19 cellular contexts compared by ENCODE assay signal in the genomic region with DNA sequence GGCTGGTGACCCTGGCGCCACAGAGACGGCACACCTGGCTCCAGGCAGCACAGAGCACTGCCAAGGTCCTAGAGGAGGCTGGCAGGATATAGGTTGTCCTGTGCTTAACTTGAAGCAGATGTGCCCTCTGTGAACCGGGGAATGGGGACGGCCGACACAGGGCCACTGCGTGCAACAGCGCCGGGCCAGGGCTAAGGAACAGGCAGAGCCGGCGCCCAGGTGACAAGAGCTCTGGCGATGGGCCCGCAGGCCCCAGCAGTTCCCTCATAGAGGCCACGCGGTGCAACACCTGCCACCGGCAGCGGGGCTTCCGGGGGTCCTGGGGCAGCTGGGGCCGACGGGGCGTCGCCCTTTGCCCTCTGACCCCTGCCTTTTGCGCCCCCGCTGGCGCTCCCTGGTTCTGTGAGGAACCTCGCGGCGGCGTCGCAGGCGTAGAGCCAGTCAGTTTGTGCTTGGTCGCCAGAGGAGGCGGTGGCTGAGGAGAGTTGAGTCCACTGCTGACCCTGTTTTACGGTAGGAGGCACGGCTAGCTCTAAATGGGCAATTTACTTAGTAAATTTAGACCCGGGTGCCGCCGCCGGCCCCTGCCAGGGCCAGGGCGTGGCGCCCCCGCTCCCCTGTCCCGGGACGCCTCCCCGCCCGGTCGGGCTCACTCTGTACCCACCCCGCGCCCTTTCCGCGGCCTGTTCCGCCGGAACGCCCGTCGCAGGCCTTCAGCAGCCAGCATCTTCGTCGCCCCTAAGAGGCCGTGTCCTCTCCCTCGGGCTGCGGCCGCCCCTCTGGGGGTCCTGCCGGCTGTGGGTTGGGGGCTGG. TPM values are rescaled to one million over a fixed set of nuclear protein-coding genes. Genes with fewer than 3 reads are reported as not detected.
DNase-seq lines count a peak whose midpoint lies in the region; ATAC-seq and TF ChIP-seq lines count a peak whose summit lies in the region.
"Had no signal": no experiment of that assay in that cellular context is flagged by ENCODE, and none has a peak within 500 bp of the region (broad histone marks: within the 10 kb centered on the region; RNA-seq: fewer than 3 reads in every experiment).

A gene with protein sequence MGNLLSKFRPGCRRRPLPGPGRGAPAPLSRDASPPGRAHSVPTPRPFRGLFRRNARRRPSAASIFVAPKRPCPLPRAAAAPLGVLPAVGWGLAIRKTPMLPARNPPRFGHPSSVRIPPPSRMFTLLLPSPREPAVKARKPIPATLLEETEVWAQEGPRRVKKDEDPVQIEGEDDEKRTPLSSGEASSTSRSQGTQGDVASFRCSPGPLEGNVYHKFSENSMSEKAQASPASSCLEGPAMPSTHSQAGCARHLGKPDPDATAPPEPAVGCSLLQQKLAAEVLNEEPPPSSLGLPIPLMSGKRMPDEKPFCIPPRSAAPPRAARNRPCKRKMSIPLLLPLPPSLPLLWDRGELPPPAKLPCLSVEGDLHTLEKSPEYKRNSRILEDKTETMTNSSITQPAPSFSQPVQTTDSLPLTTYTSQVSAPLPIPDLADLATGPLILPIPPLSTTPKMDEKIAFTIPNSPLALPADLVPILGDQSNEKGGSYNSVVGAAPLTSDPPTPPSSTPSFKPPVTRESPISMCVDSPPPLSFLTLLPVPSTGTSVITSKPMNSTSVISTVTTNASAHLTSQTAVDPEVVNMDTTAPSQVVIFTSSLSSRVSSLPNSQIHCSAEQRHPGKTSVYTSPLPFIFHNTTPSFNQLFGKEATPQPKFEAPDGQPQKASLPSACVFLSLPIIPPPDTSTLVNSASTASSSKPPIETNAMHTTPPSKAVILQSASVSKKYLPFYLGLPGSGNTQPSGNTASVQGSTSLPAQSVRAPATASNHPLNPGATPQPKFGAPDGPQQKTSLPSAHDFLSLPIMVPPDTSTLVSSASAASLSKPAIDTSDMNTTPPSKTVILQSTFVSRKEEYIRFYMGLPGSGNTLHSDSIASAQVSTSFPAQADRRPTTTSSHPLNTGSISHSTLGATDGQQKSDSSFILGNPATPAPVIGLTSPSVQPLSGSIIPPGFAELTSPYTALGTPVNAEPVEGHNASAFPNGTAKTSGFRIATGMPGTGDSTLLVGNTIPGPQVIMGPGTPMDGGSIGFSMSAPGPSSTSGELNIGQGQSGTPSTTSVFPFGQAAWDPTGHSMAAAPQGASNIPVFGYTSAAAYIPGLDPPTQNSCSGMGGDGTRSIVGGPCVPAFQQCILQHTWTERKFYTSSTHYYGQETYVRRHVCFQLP (plus strand): TSS at position 444 of the 813 bp plus-strand sequence. CDS start 93 bp downstream, at position 537.

- H3K36me3 Mint-ChIP-seq in GM23338 (ENCODE audit: low read depth), result peaks cover 11% of the 10 kb centered on the region

- H3K36me3 ChIP-seq in GM23338 (ENCODE audit: insufficient read depth) (no peaks in the 10 kb centered on the region), H7 (replicated peaks; ENCODE audit: control insufficient read depth, insufficient read depth, low read length) (no peaks in the 10 kb centered on the region), lower lobe of right lung (no peaks in the 10 kb centered on the region), testis (ENCODE audit: low read depth, missing control alignments) (no peaks in the 10 kb centered on the region)
- H3K36me3 ChIP-seq: HAP-1 had no signal

- H3K9me3 ChIP-seq in lower lobe of right lung (no peaks in the 10 kb centered on the region), testis (no peaks in the 10 kb centered on the region)
- H3K9me3 ChIP-seq: A549, HAP-1 had no signal

- no peak within 1 kb of the TSS for H3K4me3 Mint-ChIP-seq in GM23338
- H3K4me3 Mint-ChIP-seq: CD4-positive, alpha-beta T cell had no signal

- H3K4me1 ChIP-seq in GM23338 (ENCODE audit: insufficient read depth), result no peaks in the 10 kb centered on the region
- no peaks in the 10 kb centered on the region for H3K4me1 ChIP-seq in lower lobe of right lung
- H3K4me1 ChIP-seq in testis, result no peaks in the 10 kb centered on the region
- H3K4me1 ChIP-seq: A549, Caco-2, HAP-1 had no signal

- H3K4me3 ChIP-seq in GM23338, result no peak within 1 kb of the TSS
- H3K4me3 ChIP-seq in H7 (ENCODE audit: insufficient read depth, low read depth, low read length), result no peak within 1 kb of the TSS
- H3K4me3 ChIP-seq in lower lobe of right lung, result no peak within 1 kb of the TSS
- H3K4me3 ChIP-seq in testis, result peak within 1 kb of the TSS; percentile 47 to 56
- H3K4me3 ChIP-seq: A549, HAP-1 had no signal

- H4K20me1 ChIP-seq in GM23338 (replicated peaks; ENCODE audit: insufficient read depth), result no peaks in the 10 kb centered on the region

- H3K27me3 Mint-ChIP-seq in GM23338 (ENCODE audit: insufficient read depth, low read depth, poor library complexity), result peaks cover 9% of the 10 kb centered on the region
- H3K27me3 Mint-ChIP-seq: CD4-positive, alpha-beta T cell had no signal

- peaks cover 69% of the 10 kb centered on the region for H3K9me3 Mint-ChIP-seq in GM23338

- intact Hi-C loops in lower lobe of right lung (cut with DNase I) (no loop called here), testis (cut with DNase I; ENCODE audit: low total_unique reads) (no loop called here)

- peak within 1 kb of the TSS; percentile 66; the same call in 1 of the 2 replicates for H2AFZ ChIP-seq in GM23338

- H3K27ac Mint-ChIP-seq in GM23338, result no peak within 1 kb of the TSS
- H3K27ac Mint-ChIP-seq: CD4-positive, alpha-beta T cell had no signal

- H3K79me2 ChIP-seq in GM23338 (replicated peaks; ENCODE audit: insufficient read depth), result no peaks in the 10 kb centered on the region

- H3K4me2 ChIP-seq in GM23338, result no peak within 1 kb of the TSS
- H3K4me2 ChIP-seq: A549 had no signal

- DNase-seq in GM23338 (ENCODE audit: low spot score) (peak; percentile 11), H7 (peak; percentile 17), lower lobe of right lung (no peak), testis (peak; percentile 46), 8988T (no peak), SIG-M5 treated with dmso at 0.1 percent for 504 hours (lab: John Stamatoyannopoulos, UW; ENCODE audit: unreplicated experiment) (no peak)
- no peak for DNase-seq in stimulated activated naive CD4-positive, alpha-beta T cell treated with Interleukin-2 at 50 U/mL for 16 hours (lab: John Stamatoyannopoulos, UW)
- DNase-seq: AML-193; Caco-2; CD4-positive, alpha-beta T cell; DMS153; DMS79; GDM1; GOT3 had no signal

- no peak for TF ChIP-seq POLR2A in testis (IDR thresholded peaks at IDR 0.05)

- no peaks in the 10 kb centered on the region for H3F3A ChIP-seq in GM23338 (replicated peaks; ENCODE audit: low read depth)

- WGBS in testis, 2 donors, result 47 to 76% methylated on average over 30 to 60 of the region's 62 CpGs

- H3K4me1 Mint-ChIP-seq in GM23338, result no peaks in the 10 kb centered on the region

- H3K27me3 ChIP-seq in GM23338 (ENCODE audit: insufficient read depth) (no peaks in the 10 kb centered on the region), H7 (ENCODE audit: control insufficient read depth, insufficient read depth, low read length) (no peaks in the 10 kb centered on the region), lower lobe of right lung (ENCODE audit: low read depth) (no peaks in the 10 kb centered on the region), testis (no peaks in the 10 kb centered on the region)

- no peaks in the 10 kb centered on the region for H3K9me2 ChIP-seq in GM23338 (ENCODE audit: insufficient read depth)

- ATAC-seq in GM23338 (no peak), lower lobe of right lung (peak; percentile 12 to 15)

- no peak within 1 kb of the TSS for H3K27ac ChIP-seq in GM23338 (ENCODE audit: low read depth)
- no peak within 1 kb of the TSS for H3K27ac ChIP-seq in lower lobe of right lung
- H3K27ac ChIP-seq in testis, result peak within 1 kb of the TSS in 1 of 2 donors; percentile 45
- H3K27ac ChIP-seq: A549, C4-2B had no signal

- TF ChIP-seq CTCF in GM23338 (conservative IDR thresholded peaks at IDR 0.05; ENCODE audit: low read depth in 2 of 2), result no peak
- no peak for TF ChIP-seq CTCF in lower lobe of right lung (IDR thresholded peaks at IDR 0.05)
- no peak for TF ChIP-seq CTCF in testis (IDR thresholded peaks at IDR 0.05)

TF ChIP-seq in GM23338, 12 proteins besides CTCF, POLR2A, EP300 and RAD21 (continues in another document):
- TF ChIP-seq EZH2phosphoT487 (IDR thresholded peaks at IDR 0.05; ENCODE audit: unreplicated experiment), result no peak
- TF ChIP-seq POLR2AphosphoS5 (IDR thresholded peaks at IDR 0.05; ENCODE audit: low read depth), result no peak
- no peak for TF ChIP-seq EZH2 (IDR thresholded peaks at IDR 0.05; ENCODE audit: low read depth, unreplicated experiment)
- no peak for TF ChIP-seq ZNF114 (CRISPR knock-in tag; IDR thresholded peaks at IDR 0.05)

RNA-seq across cellular contexts. Expression of the gene that starts here (rescaled TPM):
- total RNA-seq in GM23338 (2014; rRNA removed; shearing (Covaris generic)), result 0.24 and 0.47 TPM in 2 replicates
- polyA plus RNA-seq in GM23338 (2016; fragmentation: Nextera tagmentation; extraction: Ambion mirVana) (0.10 TPM in 2 replicates), testis (ENCODE audit: insufficient read depth, low read depth, low replicate concordance) (5.3 TPM)
- total RNA-seq in H7 (2014; rRNA removed; shearing (Covaris generic)), result not detected in 2 replicates
- total RNA-seq in lower lobe of right lung (0.12 TPM), testis (10 to 100 TPM in 1 of 2 donors, 1 to 10 TPM in 1; 8.6 to 14.6 TPM)
- total RNA-seq: Caco-2; CD4-positive, alpha-beta T cell; HT-29 had no signal
- polyA plus RNA-seq: A549, BJ had no signal

Comparison
In these comparisons a context has a peak if more than half of its experiments do, and no peak if none do; other contexts are left out.
1. Peak in DNase-seq in GM23338; RNA of the gene not detected or under 1 TPM.
2. Peak in DNase-seq in H7; RNA of the gene not detected or under 1 TPM.
3. Peak in ATAC-seq in lower lobe of right lung; RNA of the gene not detected or under 1 TPM.
4. H3K4me3 ChIP-seq: peak in testis (2 of 2); none in GM23338 (single experiment), H7 (single experiment) and lower lobe of right lung (single experiment).